In the genomic region with DNA sequence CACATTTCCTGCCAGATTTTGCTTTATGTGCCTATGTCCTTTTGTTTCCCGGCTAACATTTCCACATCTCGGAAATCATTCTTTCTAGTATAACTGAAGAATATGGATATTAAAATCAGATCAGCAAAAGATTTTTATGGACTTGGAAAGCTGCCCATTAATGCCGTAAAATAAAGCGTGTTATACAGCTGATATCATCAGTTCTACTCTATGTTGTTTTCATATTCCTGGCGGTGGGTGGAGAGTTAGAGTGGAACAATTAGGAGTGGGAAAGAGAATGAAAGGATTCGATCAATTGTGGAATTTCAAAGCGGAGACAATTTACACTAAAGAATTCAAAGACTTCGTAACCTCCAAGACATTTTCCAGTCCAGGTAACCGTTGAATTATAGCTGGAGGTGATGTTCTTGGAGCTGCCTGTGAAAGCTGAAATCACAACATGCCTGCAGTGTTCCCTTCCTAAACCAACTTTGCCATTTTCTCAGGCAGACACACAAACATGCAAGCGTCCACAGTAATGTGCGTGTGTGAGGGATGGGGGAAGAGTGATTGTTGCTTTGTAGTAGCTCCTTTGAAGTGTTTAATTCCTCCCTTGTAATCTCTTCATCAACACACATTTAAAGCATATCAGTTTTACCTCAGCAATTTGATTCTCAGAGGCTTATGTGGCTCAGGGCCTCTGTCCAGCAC, we compare ENCODE assay signal across 7 cellular contexts.
A peak's percentile ranks its signal among the peaks of the same experiment; 100 is the strongest.
DNase-seq lines count a peak whose midpoint lies in the region; ATAC-seq and TF ChIP-seq lines count a peak whose summit lies in the region.

No MANE protein-coding gene starts in this region.

- no peak for TF ChIP-seq CTCF in HEK293 (tag by site-specific recombination; IDR thresholded peaks at IDR 0.05)
- no peak for TF ChIP-seq CTCF in WI38 (IDR thresholded peaks at IDR 0.05; ENCODE audit: low read depth, low read length)

- H3K4me3 ChIP-seq in HEK293 (ENCODE audit: low read depth, low read length) (peak overlapping the region; percentile 11), WI38 (ENCODE audit: low read depth, low read length) (peak overlapping the region; percentile 14), iPS-18a (ENCODE audit: low read length) (peak overlapping the region; percentile 25), stomach smooth muscle (ENCODE audit: low read length in 2 of 2) (peak overlapping the region; percentile 54 to 73)

- H3K27ac ChIP-seq in HEK293 (ENCODE audit: extremely low read depth, low read depth, low read length) (peak overlapping the region; percentile 57; the same call in 1 of the 2 replicates), iPS-18a (ENCODE audit: low read length) (peak overlapping the region; percentile 51), stomach smooth muscle (ENCODE audit: low read length) (peak overlapping the region; percentile 86)

- H3K9me3 ChIP-seq in HEK293 (ENCODE audit: control insufficient read depth, insufficient read depth, low read depth, low read length): no peaks in the 10 kb centered on the region
- no peaks in the 10 kb centered on the region for H3K9me3 ChIP-seq in iPS-18a (ENCODE audit: control insufficient read depth, low read depth, low read length)
- H3K9me3 ChIP-seq in stomach smooth muscle (ENCODE audit: control insufficient read depth in 2 of 2, low read length in 2 of 2): no peaks in the 10 kb centered on the region

- H3K27me3 ChIP-seq in iPS-18a (ENCODE audit: control insufficient read depth, insufficient read depth, low read length) (no peaks in the 10 kb centered on the region), stomach smooth muscle (ENCODE audit: control insufficient read depth in 1 of 2, insufficient read depth in 2 of 2, low read length in 2 of 2) (no peaks in the 10 kb centered on the region)

- DNase-seq in SW 1271 (lab: John Stamatoyannopoulos, UW): no peak
- no peak for DNase-seq in GM03348 (ENCODE audit: low spot score)
- no peak for DNase-seq in left colon

- POLR2A ChIA-PET in HEK293 (lab: Yijun Ruan, JAX): interaction anchor here (1.7 kb wide), 1 partner anchor 11 kb away, joined by 5 read pairs; no protein-coding TSS in a partner anchor

- CTCF ChIA-PET in HEK293 (lab: Yijun Ruan, JAX): interaction anchor here (0.6 kb wide), 1 partner anchor 47 kb away, joined by 3 read pairs; no protein-coding TSS in a partner anchor

- H3K4me1 ChIP-seq in HEK293 (ENCODE audit: control insufficient read depth, insufficient read depth, low read length) (peaks cover 36% of the 10 kb centered on the region), iPS-18a (ENCODE audit: control insufficient read depth, low read depth, low read length) (peaks cover 42% of the 10 kb centered on the region), stomach smooth muscle (ENCODE audit: control insufficient read depth, insufficient read depth, low read length) (peaks cover 13% of the 10 kb centered on the region)

- H3K9ac ChIP-seq in iPS-18a (ENCODE audit: low read length) (peak overlapping the region; percentile 39), stomach smooth muscle (ENCODE audit: low read length in 2 of 2) (peak overlapping the region; percentile 66 to 84)

- ATAC-seq in left colon: no peak

- intact Hi-C loops in left colon (cut with DNase I, micrococcal nuclease): loop anchor here in 1 of 2 donors (10.0 kb wide), 1 partner anchor 92 kb away; no protein-coding TSS in a partner anchor

- H3K36me3 ChIP-seq in HEK293 (ENCODE audit: control insufficient read depth in 2 of 2, insufficient read depth in 1 of 2, low read length in 2 of 2) (no peaks in the 10 kb centered on the region), iPS-18a (ENCODE audit: control insufficient read depth, low read depth, low read length) (no peaks in the 10 kb centered on the region), stomach smooth muscle (ENCODE audit: control insufficient read depth in 2 of 2, insufficient read depth in 2 of 2, low read length in 2 of 2) (no peaks in the 10 kb centered on the region)

TF ChIP-seq in HEK293, 187 proteins besides CTCF, POLR2A, EP300 and RAD21 (continues in another document):
- TF ChIP-seq, protein P1, sequence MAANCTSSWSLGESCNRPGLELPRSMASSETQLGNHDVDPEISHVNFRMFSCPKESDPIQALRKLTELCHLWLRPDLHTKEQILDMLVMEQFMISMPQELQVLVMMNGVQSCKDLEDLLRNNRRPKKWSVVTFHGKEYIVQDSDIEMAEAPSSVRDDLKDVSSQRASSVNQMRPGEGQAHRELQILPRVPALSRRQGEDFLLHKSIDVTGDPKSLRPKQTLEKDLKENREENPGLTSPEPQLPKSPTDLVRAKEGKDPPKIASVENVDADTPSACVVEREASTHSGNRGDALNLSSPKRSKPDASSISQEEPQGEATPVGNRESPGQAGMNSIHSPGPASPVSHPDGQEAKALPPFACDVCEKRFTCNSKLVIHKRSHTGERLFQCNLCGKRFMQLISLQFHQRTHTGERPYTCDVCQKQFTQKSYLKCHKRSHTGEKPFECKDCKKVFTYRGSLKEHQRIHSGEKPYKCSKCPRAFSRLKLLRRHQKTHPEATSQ (tag by site-specific recombination; IDR thresholded peaks at IDR 0.05): no peak
- TF ChIP-seq GLI2 (tag by site-specific recombination; IDR thresholded peaks at IDR 0.05; ENCODE audit: borderline replicate concordance, low read depth) (no peak), ZSCAN16 (tag by site-specific recombination; IDR thresholded peaks at IDR 0.05) (no peak), BCL11A (tag by site-specific recombination; IDR thresholded peaks at IDR 0.05; ENCODE audit: low read depth) (0 out of 2 replicates have a peak, but pooled peaks have one; percentile 41), ZFP41 (tag by site-specific recombination; IDR thresholded peaks at IDR 0.05; ENCODE audit: borderline replicate concordance) (no peak), ZNF391 (tag by site-specific recombination; IDR thresholded peaks at IDR 0.05; ENCODE audit: borderline replicate concordance, low read depth) (no peak; the same call in 1 of the 2 replicates), ZNF146 (tag by site-specific recombination; IDR thresholded peaks at IDR 0.05) (no peak), ZNF341 (tag by site-specific recombination; IDR thresholded peaks at IDR 0.05; ENCODE audit: low read depth) (no peak), ZXDB (tag by site-specific recombination; IDR thresholded peaks at IDR 0.05) (no peak; the same call in 1 of the 2 replicates), ZNF677 (tag by site-specific recombination; IDR thresholded peaks at IDR 0.05) (no peak), ZBTB21 (tag by site-specific recombination; IDR thresholded peaks at IDR 0.05) (no peak), ZFP69B (tag by site-specific recombination; IDR thresholded peaks at IDR 0.05) (no peak), ZNF558 (tag by site-specific recombination; IDR thresholded peaks at IDR 0.05) (no peak), GLIS1 (tag by site-specific recombination; IDR thresholded peaks at IDR 0.05) (no peak; the same call in none of the 2 replicates), ZNF292 (tag by site-specific recombination; IDR thresholded peaks at IDR 0.05; ENCODE audit: borderline replicate concordance, low read depth) (no peak), ZNF473 (tag by site-specific recombination; IDR thresholded peaks at IDR 0.05) (no peak)
- TF ChIP-seq, protein P2, sequence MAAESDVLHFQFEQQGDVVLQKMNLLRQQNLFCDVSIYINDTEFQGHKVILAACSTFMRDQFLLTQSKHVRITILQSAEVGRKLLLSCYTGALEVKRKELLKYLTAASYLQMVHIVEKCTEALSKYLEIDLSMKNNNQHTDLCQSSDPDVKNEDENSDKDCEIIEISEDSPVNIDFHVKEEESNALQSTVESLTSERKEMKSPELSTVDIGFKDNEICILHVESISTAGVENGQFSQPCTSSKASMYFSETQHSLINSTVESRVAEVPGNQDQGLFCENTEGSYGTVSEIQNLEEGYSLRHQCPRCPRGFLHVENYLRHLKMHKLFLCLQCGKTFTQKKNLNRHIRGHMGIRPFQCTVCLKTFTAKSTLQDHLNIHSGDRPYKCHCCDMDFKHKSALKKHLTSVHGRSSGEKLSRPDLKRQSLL (tag by site-specific recombination; IDR thresholded peaks at IDR 0.05): no peak
- TF ChIP-seq, protein P3, sequence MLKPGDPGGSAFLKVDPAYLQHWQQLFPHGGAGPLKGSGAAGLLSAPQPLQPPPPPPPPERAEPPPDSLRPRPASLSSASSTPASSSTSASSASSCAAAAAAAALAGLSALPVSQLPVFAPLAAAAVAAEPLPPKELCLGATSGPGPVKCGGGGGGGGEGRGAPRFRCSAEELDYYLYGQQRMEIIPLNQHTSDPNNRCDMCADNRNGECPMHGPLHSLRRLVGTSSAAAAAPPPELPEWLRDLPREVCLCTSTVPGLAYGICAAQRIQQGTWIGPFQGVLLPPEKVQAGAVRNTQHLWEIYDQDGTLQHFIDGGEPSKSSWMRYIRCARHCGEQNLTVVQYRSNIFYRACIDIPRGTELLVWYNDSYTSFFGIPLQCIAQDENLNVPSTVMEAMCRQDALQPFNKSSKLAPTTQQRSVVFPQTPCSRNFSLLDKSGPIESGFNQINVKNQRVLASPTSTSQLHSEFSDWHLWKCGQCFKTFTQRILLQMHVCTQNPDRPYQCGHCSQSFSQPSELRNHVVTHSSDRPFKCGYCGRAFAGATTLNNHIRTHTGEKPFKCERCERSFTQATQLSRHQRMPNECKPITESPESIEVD (tag by site-specific recombination; IDR thresholded peaks at IDR 0.05): peak; percentile 90
- TF ChIP-seq, protein P4, sequence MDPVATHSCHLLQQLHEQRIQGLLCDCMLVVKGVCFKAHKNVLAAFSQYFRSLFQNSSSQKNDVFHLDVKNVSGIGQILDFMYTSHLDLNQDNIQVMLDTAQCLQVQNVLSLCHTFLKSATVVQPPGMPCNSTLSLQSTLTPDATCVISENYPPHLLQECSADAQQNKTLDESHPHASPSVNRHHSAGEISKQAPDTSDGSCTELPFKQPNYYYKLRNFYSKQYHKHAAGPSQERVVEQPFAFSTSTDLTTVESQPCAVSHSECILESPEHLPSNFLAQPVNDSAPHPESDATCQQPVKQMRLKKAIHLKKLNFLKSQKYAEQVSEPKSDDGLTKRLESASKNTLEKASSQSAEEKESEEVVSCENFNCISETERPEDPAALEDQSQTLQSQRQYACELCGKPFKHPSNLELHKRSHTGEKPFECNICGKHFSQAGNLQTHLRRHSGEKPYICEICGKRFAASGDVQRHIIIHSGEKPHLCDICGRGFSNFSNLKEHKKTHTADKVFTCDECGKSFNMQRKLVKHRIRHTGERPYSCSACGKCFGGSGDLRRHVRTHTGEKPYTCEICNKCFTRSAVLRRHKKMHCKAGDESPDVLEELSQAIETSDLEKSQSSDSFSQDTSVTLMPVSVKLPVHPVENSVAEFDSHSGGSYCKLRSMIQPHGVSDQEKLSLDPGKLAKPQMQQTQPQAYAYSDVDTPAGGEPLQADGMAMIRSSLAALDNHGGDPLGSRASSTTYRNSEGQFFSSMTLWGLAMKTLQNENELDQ (tag by site-specific recombination; IDR thresholded peaks at IDR 0.05; ENCODE audit: low read depth): no peak

Comparison
In these comparisons a context has a peak if more than half of its experiments do, and no peak if none do; other contexts are left out.
1. H3K4me3 ChIP-seq: peak in every context shown above with its lines; median percentile 64 in stomach smooth muscle; 25 in iPS-18a; 14 in WI38; 11 in HEK293.